In genomic region chr6:13425270-13425905, GRCh38 we compare ENCODE assay signal across 1 cellular context.
A peak's percentile ranks its signal among the peaks of the same experiment; 100 is the strongest.
TF ChIP-seq lines count a peak whose summit lies in the region.

No MANE protein-coding gene starts in this region.

TF ChIP-seq in GM12878, 131 proteins besides CTCF, POLR2A, EP300 and RAD21:
- TF ChIP-seq MTA3 (IDR thresholded peaks at IDR 0.05; ENCODE audit: borderline replicate concordance, low read length), result no peak
- 0 out of 2 replicates have a peak, but pooled peaks have one; percentile 1 for TF ChIP-seq NFIC (IDR thresholded peaks at IDR 0.05; ENCODE audit: low read depth, low read length)
- TF ChIP-seq RELB (IDR thresholded peaks at IDR 0.05; ENCODE audit: low read depth), result peak; percentile 7; the same call in 1 of the 2 replicates
- TF ChIP-seq ASH2L (IDR thresholded peaks at IDR 0.05; ENCODE audit: borderline replicate concordance, low read depth), result no peak
- 0 out of 2 replicates have a peak, but pooled peaks have one; percentile 19 for TF ChIP-seq NBN (IDR thresholded peaks at IDR 0.05)
- no peak for TF ChIP-seq RB1 (IDR thresholded peaks at IDR 0.05; ENCODE audit: borderline replicate concordance)
